In genomic region chr7:69643708-69644445, GRCh38 we compare ENCODE assay signal across 24 cellular contexts. TPM values are rescaled to one million over a fixed set of nuclear protein-coding genes. Genes with fewer than 3 reads are reported as not detected.
DNase-seq lines count a peak whose midpoint lies in the region; ATAC-seq and TF ChIP-seq lines count a peak whose summit lies in the region.
"Had no signal": no experiment of that assay in that cellular context is flagged by ENCODE, and none has a peak within 500 bp of the region (broad histone marks: within the 10 kb centered on the region; RNA-seq: fewer than 3 reads in every experiment).

No MANE protein-coding gene starts in this region.

- H3K27ac ChIP-seq in GM23248: no peak overlapping the region
- no peak overlapping the region for H3K27ac ChIP-seq in neural progenitor cell
- H3K27ac ChIP-seq: BLaER1, parathyroid adenoma, tibial nerve had no signal

- CTCF ChIA-PET in activated CD8-positive, alpha-beta T cell treated with anti-CD3 and anti-CD28 coated beads for 36 hours (lab: Charles Lee): no interaction called here

- POLR2A ChIA-PET in activated CD8-positive, alpha-beta T cell treated with anti-CD3 and anti-CD28 coated beads for 36 hours (lab: Charles Lee): interaction anchor here (0.6 kb wide), 1 partner anchor 440 kb away, joined by 4 read pairs; no protein-coding TSS in a partner anchor

- no peak overlapping the region for H3K9ac ChIP-seq in GM23248
- H3K9ac ChIP-seq in neural progenitor cell: no peak overlapping the region
- H3K9ac ChIP-seq: BLaER1, parathyroid adenoma had no signal

- H3K36me3 ChIP-seq in GM23248 (ENCODE audit: low read depth) (no peaks in the 10 kb centered on the region), neural progenitor cell (no peaks in the 10 kb centered on the region)
- H3K36me3 ChIP-seq: BLaER1, HAP-1, tibial nerve had no signal

- peaks cover 2% of the 10 kb centered on the region for H3K36me3 Mint-ChIP-seq in neural progenitor cell
- no peaks in the 10 kb centered on the region for H3K36me3 Mint-ChIP-seq in activated CD8-positive, alpha-beta T cell treated with anti-CD3 and anti-CD28 coated beads for 36 hours (ENCODE audit: low read depth)
- H3K36me3 Mint-ChIP-seq: memory B cell; naive thymus-derived CD4-positive, alpha-beta T cell had no signal

- DNase-seq in GM23248 (peak; percentile 2), NCI-H69 (lab: John Stamatoyannopoulos, UW) (peak; percentile 63), left ventricle myocardium superior (no peak), neural progenitor cell (ENCODE audit: low spot score) (peak; percentile 47)
- no peak for DNase-seq in activated naive CD4-positive, alpha-beta T cell (lab: John Stamatoyannopoulos, UW)
- no peak for DNase-seq in activated CD8-positive, alpha-beta T cell treated with anti-CD3 and anti-CD28 coated beads for 36 hours
- DNase-seq in activated CD4-positive, CD25-positive, alpha-beta regulatory T cell treated with anti-CD3 and anti-CD28 coated beads, Interleukin-2, amount 50 U/mL, for 72 hours: no peak
- DNase-seq: activated CD4-positive, alpha-beta T cell treated with anti-CD3 and anti-CD28 coated beads, Interleukin-2, amount 50 U/mL, for 1 hour; activated gamma-delta T cell treated with Interleukin-2 at 50 U/mL for 16 hours; amygdala; effector CD4-positive, alpha-beta T cell; glutamatergic neuron; naive thymus-derived CD4-positive, alpha-beta T cell; NCI-H1048; NCI-H510A treated with DMSO at 0.1 percent for 48 hours; SHP77; stimulated activated CD4-positive, alpha-beta T cell treated with anti-CD3 and anti-CD28 coated beads, Interleukin-2, amount 100 ng/mL, for 24 hours; stimulated activated naive CD4-positive, alpha-beta T cell treated with Interleukin-2 at 50 U/mL for 16 hours; T-helper 1 cell had no signal

- H3K4me3 Mint-ChIP-seq in neural progenitor cell: no peak overlapping the region
- H3K4me3 Mint-ChIP-seq in activated CD8-positive, alpha-beta T cell treated with anti-CD3 and anti-CD28 coated beads for 36 hours: no peak overlapping the region
- H3K4me3 Mint-ChIP-seq: memory B cell; naive thymus-derived CD4-positive, alpha-beta T cell had no signal

- H3K9me2 ChIP-seq in GM23248 (ENCODE audit: insufficient read depth): no peaks in the 10 kb centered on the region

- intact Hi-C loops in left ventricle myocardium superior (cut with micrococcal nuclease): no loop called here
- intact Hi-C loops in activated CD8-positive, alpha-beta T cell treated with anti-CD3 and anti-CD28 coated beads for 36 hours (cut with micrococcal nuclease): no loop called here

- H3K27me3 ChIP-seq in GM23248 (replicated peaks; ENCODE audit: insufficient read depth) (no peaks in the 10 kb centered on the region), neural progenitor cell (peaks cover 8% of the 10 kb centered on the region)
- H3K27me3 ChIP-seq: BLaER1, tibial nerve had no signal

- TF ChIP-seq CTCF in neural progenitor cell (IDR thresholded peaks at IDR 0.05): no peak
- no peak for TF ChIP-seq CTCF in activated CD8-positive, alpha-beta T cell treated with anti-CD3 and anti-CD28 coated beads for 36 hours (IDR thresholded peaks at IDR 0.05)

- in situ Hi-C loops in GM23248 (cut with MboI): no loop called here

- no peaks in the 10 kb centered on the region for H3K4me1 ChIP-seq in GM23248 (ENCODE audit: insufficient read depth)
- peaks cover 62% of the 10 kb centered on the region for H3K4me1 ChIP-seq in neural progenitor cell
- H3K4me1 ChIP-seq: parathyroid adenoma had no signal

- 57 to 61% methylated on average over 3 of the region's 3 CpGs for WGBS in GM23248 (ENCODE audit: low coverage in 1 of 2, low lambda C conversion rate in 2 of 2, missing lambda C conversion rate in 2 of 2), 2 experiments

- peaks cover 64% of the 10 kb centered on the region for H3K4me1 Mint-ChIP-seq in neural progenitor cell
- no peaks in the 10 kb centered on the region for H3K4me1 Mint-ChIP-seq in activated CD8-positive, alpha-beta T cell treated with anti-CD3 and anti-CD28 coated beads for 36 hours (ENCODE audit: low read depth)
- H3K4me1 Mint-ChIP-seq: naive thymus-derived CD4-positive, alpha-beta T cell had no signal

- no peaks in the 10 kb centered on the region for H3K27me3 Mint-ChIP-seq in neural progenitor cell (ENCODE audit: insufficient read depth, low read depth)
- peaks cover 9% of the 10 kb centered on the region for H3K27me3 Mint-ChIP-seq in activated CD8-positive, alpha-beta T cell treated with anti-CD3 and anti-CD28 coated beads for 36 hours
- H3K27me3 Mint-ChIP-seq: memory B cell had no signal

- no peak overlapping the region for H3K4me3 ChIP-seq in GM23248
- H3K4me3 ChIP-seq in neural progenitor cell: no peak overlapping the region
- H3K4me3 ChIP-seq: BLaER1, HAP-1, tibial nerve had no signal

- no peaks in the 10 kb centered on the region for H3F3A ChIP-seq in GM23248 (ENCODE audit: insufficient read depth)
- peaks cover 36% of the 10 kb centered on the region for H3F3A ChIP-seq in neural progenitor cell (ENCODE audit: low read depth)

- H3K27ac Mint-ChIP-seq in neural progenitor cell: peak overlapping the region; percentile 62
- H3K27ac Mint-ChIP-seq in activated CD8-positive, alpha-beta T cell treated with anti-CD3 and anti-CD28 coated beads for 36 hours: no peak overlapping the region
- H3K27ac Mint-ChIP-seq: memory B cell; naive thymus-derived CD4-positive, alpha-beta T cell had no signal

- H3K9me3 Mint-ChIP-seq in neural progenitor cell: no peaks in the 10 kb centered on the region
- no peaks in the 10 kb centered on the region for H3K9me3 Mint-ChIP-seq in activated CD8-positive, alpha-beta T cell treated with anti-CD3 and anti-CD28 coated beads for 36 hours
- H3K9me3 Mint-ChIP-seq: memory B cell had no signal

- H4K20me1 ChIP-seq in GM23248 (ENCODE audit: insufficient read depth): no peaks in the 10 kb centered on the region
- peaks cover 71% of the 10 kb centered on the region for H4K20me1 ChIP-seq in neural progenitor cell (ENCODE audit: low read depth)

- ATAC-seq in left ventricle myocardium superior: peak; percentile 54
- ATAC-seq in activated CD8-positive, alpha-beta T cell treated with anti-CD3 and anti-CD28 coated beads for 36 hours: no peak
- ATAC-seq: naive thymus-derived CD4-positive, alpha-beta T cell had no signal

- no peaks in the 10 kb centered on the region for H3K79me2 ChIP-seq in GM23248 (ENCODE audit: insufficient read depth)
- H3K79me2 ChIP-seq in neural progenitor cell (ENCODE audit: low read depth): no peaks in the 10 kb centered on the region
- H3K79me2 ChIP-seq: parathyroid adenoma had no signal

- no peaks in the 10 kb centered on the region for H3K9me3 ChIP-seq in GM23248 (ENCODE audit: low read depth)
- H3K9me3 ChIP-seq in neural progenitor cell (ENCODE audit: low read depth): no peaks in the 10 kb centered on the region
- H3K9me3 ChIP-seq: BLaER1, HAP-1, tibial nerve had no signal

- H3K4me2 ChIP-seq in GM23248 (ENCODE audit: unreplicated experiment) (no peak overlapping the region), neural progenitor cell (no peak overlapping the region)

- H2AFZ ChIP-seq in GM23248 (no peak overlapping the region), neural progenitor cell (replicated peaks) (no peak overlapping the region)
- H2AFZ ChIP-seq: parathyroid adenoma had no signal

RNA-seq across cellular contexts. Expression of gene AUTS2, which starts 45.6 kb away (rescaled TPM):
- total RNA-seq in GM23248 (2014; rRNA removed; shearing (Covaris generic)): 1.4 and 3.0 TPM in 2 replicates
- 2.5 and 4.4 TPM in 2 replicates for polyA plus RNA-seq in GM23248 (2016; fragmentation: Nextera tagmentation; extraction: Ambion mirVana)
- total RNA-seq in left ventricle myocardium superior (7.9 TPM), neural progenitor cell (ENCODE audit: low replicate concordance) (47.1 and 50.0 TPM in 2 replicates)
- total RNA-seq in activated CD8-positive, alpha-beta T cell treated with anti-CD3 and anti-CD28 coated beads for 36 hours: 1 to 10 TPM; 3.1 to 3.3 TPM

Comparison
In these comparisons a context has a peak if more than half of its experiments do, and no peak if none do; other contexts are left out.
1. DNase-seq: peak in GM23248 (single experiment), NCI-H69 (single experiment) and neural progenitor cell (single experiment); none in left ventricle myocardium superior (single experiment), activated naive CD4-positive, alpha-beta T cell (0 of 4), activated CD8-positive, alpha-beta T cell treated with anti-CD3 and anti-CD28 coated beads for 36 hours (single experiment) and activated CD4-positive, CD25-positive, alpha-beta regulatory T cell treated with anti-CD3 and anti-CD28 coated beads, Interleukin-2, amount 50 U/mL, for 72 hours (single experiment).